8 cellular contexts compared by ENCODE assay signal in the genomic region with DNA sequence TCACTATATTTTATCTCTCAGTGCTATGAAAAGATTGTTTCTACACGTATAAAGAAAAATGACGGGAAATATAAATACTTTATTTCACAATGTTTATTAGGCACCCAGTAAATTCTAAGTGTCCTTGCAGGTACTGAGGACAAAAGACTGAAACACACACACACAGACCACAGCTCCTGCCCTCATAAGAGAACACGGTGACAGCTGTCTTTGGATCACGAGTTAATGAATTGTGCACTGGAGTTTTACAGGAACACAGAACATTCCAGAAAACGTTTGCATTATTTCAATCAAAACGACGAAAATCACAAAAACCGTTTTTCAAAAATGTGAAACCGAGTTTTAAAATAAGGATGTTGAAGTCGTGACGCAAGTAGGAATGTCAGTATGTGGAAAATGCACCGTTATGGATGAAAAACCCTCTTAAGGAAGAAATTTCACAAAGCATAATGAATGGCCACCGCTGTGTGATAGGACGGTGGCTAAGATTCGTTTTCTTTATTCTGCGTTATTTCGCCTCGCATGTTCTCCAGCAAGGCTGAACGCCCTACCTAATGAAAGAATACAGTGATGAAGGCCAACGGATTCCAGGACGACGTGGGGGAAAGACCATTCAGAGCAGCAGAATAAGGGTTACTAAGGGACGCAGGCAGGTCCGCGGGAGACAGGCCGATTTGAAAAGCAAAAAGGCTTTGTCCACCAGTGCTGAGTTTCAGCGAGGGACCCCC. TPM values are rescaled to one million over a fixed set of nuclear protein-coding genes. Genes with fewer than 3 reads are reported as not detected.
A peak's percentile ranks its signal among the peaks of the same experiment; 100 is the strongest.
DNase-seq lines count a peak whose midpoint lies in the region; ATAC-seq, FAIRE-seq and TF ChIP-seq lines count a peak whose summit lies in the region.

No MANE protein-coding gene starts in this region.

- peak in 1 of 2 donors; percentile 9 for ATAC-seq in CD4-positive, CD25-positive, alpha-beta regulatory T cell (ENCODE audit: low read depth in 2 of 2)
- ATAC-seq in GM21528 (IDR thresholded peaks at IDR 0.05; ENCODE audit: low FRiP score, unreplicated experiment) = peak; percentile 29

- peaks cover 0 to 7% (median 0%) of the 10 kb centered on the region in 7 donors for H3K9me3 Mint-ChIP-seq in CD4-positive, CD25-positive, alpha-beta regulatory T cell

- H3K4me1 ChIP-seq in CD4-positive, CD25-positive, alpha-beta regulatory T cell (ENCODE audit: control insufficient read depth, insufficient read depth, low read length, poor library complexity, severe bottlenecking) = peaks cover 9% of the 10 kb centered on the region
- H3K4me1 ChIP-seq in Peyer's patch (no peaks in the 10 kb centered on the region), esophagus muscularis mucosa (peaks cover 0 to 6% (median 5%) of the 10 kb centered on the region in 4 donors), parathyroid adenoma (no peaks in the 10 kb centered on the region)

- no peak for TF ChIP-seq POLR2A in Peyer's patch (IDR thresholded peaks at IDR 0.05)
- TF ChIP-seq POLR2A in esophagus muscularis mucosa (IDR thresholded peaks at IDR 0.05; ENCODE audit: low read depth) = no peak

- TF ChIP-seq CTCF in Peyer's patch (IDR thresholded peaks at IDR 0.05) (no peak), esophagus muscularis mucosa (IDR thresholded peaks at IDR 0.05) (no peak), parathyroid adenoma (IDR thresholded peaks at IDR 0.05) (no peak), GM10248 (IDR thresholded peaks at IDR 0.05; ENCODE audit: control extremely low read depth, extremely low read depth, low read depth, missing control alignments) (no peak)

- intact Hi-C loops in esophagus muscularis mucosa (cut with DNase I) = no loop called here

- POLR2A ChIA-PET in GM10248 (lab: Yijun Ruan, JAX) = no interaction called here

- H3K9ac ChIP-seq in parathyroid adenoma = peak overlapping the region; percentile 41

- peak overlapping the region; percentile 74 for H3K4me3 ChIP-seq in CD4-positive, CD25-positive, alpha-beta regulatory T cell (ENCODE audit: low read depth, low read length)
- H3K4me3 ChIP-seq in Peyer's patch (peak overlapping the region; percentile 56 to 70 (median 60)), esophagus muscularis mucosa (peak overlapping the region; percentile 59 to 74 (median 66)), parathyroid adenoma (ENCODE audit: low read depth, low read length) (peak overlapping the region; percentile 74)

- no peaks in the 10 kb centered on the region for H3K36me3 ChIP-seq in CD4-positive, CD25-positive, alpha-beta regulatory T cell (ENCODE audit: control insufficient read depth, insufficient read depth, low read length)
- H3K36me3 ChIP-seq in Peyer's patch (no peaks in the 10 kb centered on the region), esophagus muscularis mucosa (no peaks in the 10 kb centered on the region), parathyroid adenoma (ENCODE audit: control insufficient read depth, insufficient read depth, low read length) (no peaks in the 10 kb centered on the region)

- H3K79me2 ChIP-seq in parathyroid adenoma = no peaks in the 10 kb centered on the region

- H3K36me3 Mint-ChIP-seq in CD4-positive, CD25-positive, alpha-beta regulatory T cell = peaks cover 4% of the 10 kb centered on the region

- peaks cover 9% of the 10 kb centered on the region for H3K27me3 Mint-ChIP-seq in CD4-positive, CD25-positive, alpha-beta regulatory T cell

- no peak for DNase-seq in CD4-positive, CD25-positive, alpha-beta regulatory T cell
- DNase-seq in Peyer's patch (no peak), esophagus muscularis mucosa (ENCODE audit: extremely low spot score) (no peak), urothelium cell line (ENCODE audit: low spot score) (no peak), GM10248 (ENCODE audit: extremely low spot score) (no peak), GOT3 (lab: John Stamatoyannopoulos, UW) (no peak)

- 5% methylated on average over 27 of the region's 27 CpGs for WGBS in esophagus muscularis mucosa

- no peak for TF ChIP-seq EP300 in esophagus muscularis mucosa (IDR thresholded peaks at IDR 0.05)

- H3K4me3 Mint-ChIP-seq in CD4-positive, CD25-positive, alpha-beta regulatory T cell = peak overlapping the region; percentile 90 to 98 (median 94)

- peak overlapping the region; percentile 65 for H3K4me2 ChIP-seq in parathyroid adenoma (ENCODE audit: low read length)

- H3K4me1 Mint-ChIP-seq in CD4-positive, CD25-positive, alpha-beta regulatory T cell = peaks cover 0 to 19% (median 7%) of the 10 kb centered on the region in 4 donors

- CTCF ChIA-PET in GM10248 (lab: Yijun Ruan, JAX) = no interaction called here

- H3K27ac Mint-ChIP-seq in CD4-positive, CD25-positive, alpha-beta regulatory T cell = peak overlapping the region; percentile 95 to 100 (median 99)

- no peak for FAIRE-seq in urothelium cell line (lab: Jason Lieb, UNC)

- H3K27ac ChIP-seq in CD4-positive, CD25-positive, alpha-beta regulatory T cell (ENCODE audit: insufficient read depth, low read length, poor library complexity, severe bottlenecking) = peak overlapping the region; percentile 94
- peak overlapping the region; percentile 86 to 95 (median 90) for H3K27ac ChIP-seq in Peyer's patch
- H3K27ac ChIP-seq in esophagus muscularis mucosa (replicated peaks in 1 of 4) = peak overlapping the region; percentile 91 to 96 (median 91)
- H3K27ac ChIP-seq in parathyroid adenoma = peak overlapping the region; percentile 94

- peak overlapping the region; percentile 84 for H2AFZ ChIP-seq in parathyroid adenoma

- no peaks in the 10 kb centered on the region for H3K27me3 ChIP-seq in CD4-positive, CD25-positive, alpha-beta regulatory T cell (ENCODE audit: control insufficient read depth, insufficient read depth, low read length)
- H3K27me3 ChIP-seq in Peyer's patch (no peaks in the 10 kb centered on the region), esophagus muscularis mucosa (no peaks in the 10 kb centered on the region), parathyroid adenoma (ENCODE audit: control insufficient read depth, insufficient read depth, low read length) (no peaks in the 10 kb centered on the region)

- H3K9me3 ChIP-seq in CD4-positive, CD25-positive, alpha-beta regulatory T cell (ENCODE audit: control insufficient read depth in 2 of 2, low read length in 2 of 2) = no peaks in the 10 kb centered on the region
- H3K9me3 ChIP-seq in Peyer's patch = no peaks in the 10 kb centered on the region
- H3K9me3 ChIP-seq in esophagus muscularis mucosa = no peaks in the 10 kb centered on the region
- no peaks in the 10 kb centered on the region for H3K9me3 ChIP-seq in parathyroid adenoma (ENCODE audit: control insufficient read depth, low read length)

RNA-seq across cellular contexts. Expression of a gene that starts 24.2 kb away (rescaled TPM):
- total RNA-seq in CD4-positive, CD25-positive, alpha-beta regulatory T cell = 20.0 TPM
- polyA plus RNA-seq in CD4-positive, CD25-positive, alpha-beta regulatory T cell = 1 to 10 TPM; 3.3 to 7.0 (median 3.6) TPM
- total RNA-seq in Peyer's patch = 10 to 100 TPM; 18.3 to 50.3 (median 29.6) TPM
- total RNA-seq in esophagus muscularis mucosa = 10 to 100 TPM in 1 of 4 donors, 1 to 10 TPM in 3; 8.0 to 14.5 (median 8.8) TPM

RNA-seq across cellular contexts. Expression of a gene that starts 37.0 kb away (rescaled TPM):
- 10.0 TPM for total RNA-seq in CD4-positive, CD25-positive, alpha-beta regulatory T cell
- polyA plus RNA-seq in CD4-positive, CD25-positive, alpha-beta regulatory T cell = 1 to 10 TPM; 4.5 to 6.3 (median 5.2) TPM
- total RNA-seq in Peyer's patch = 100 to 1,000 TPM in 1 of 4 donors, 10 to 100 TPM in 3; 26.6 to 102 (median 64.4) TPM
- 10 to 100 TPM; 11.9 to 23.4 (median 14.9) TPM for total RNA-seq in esophagus muscularis mucosa
